In the genomic region with DNA sequence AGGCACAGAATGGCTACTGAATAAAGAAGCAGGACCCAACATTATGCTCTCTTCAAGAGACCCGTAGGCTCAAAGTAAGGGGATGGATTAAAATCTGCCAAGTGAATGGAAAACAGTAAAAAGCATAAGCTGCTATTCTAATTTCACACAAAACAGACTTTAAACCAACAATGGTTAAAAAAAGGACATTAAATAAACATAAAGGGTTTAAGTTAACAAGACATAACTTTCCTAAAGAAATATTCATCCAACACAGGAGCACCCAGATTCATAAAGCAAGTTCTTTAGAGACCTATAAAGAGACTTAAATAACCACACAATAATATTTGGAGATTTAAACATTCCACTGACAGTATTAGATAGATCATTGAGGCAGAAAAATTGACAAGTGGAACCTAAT, we compare ENCODE assay signal across 31 cellular contexts.
DNase-seq lines count a peak whose midpoint lies in the region; FAIRE-seq and TF ChIP-seq lines count a peak whose summit lies in the region.
"Had no signal": no experiment of that assay in that cellular context is flagged by ENCODE, and none has a peak within 500 bp of the region (broad histone marks: within the 10 kb centered on the region; RNA-seq: fewer than 3 reads in every experiment).

No MANE protein-coding gene starts in this region.

- intact Hi-C loops in endothelial cell of umbilical vein (cut with micrococcal nuclease): no loop called here

- H3K9me1 ChIP-seq in endothelial cell of umbilical vein (replicated peaks; ENCODE audit: control insufficient read depth, extremely low read depth, insufficient read depth, low read length): no peaks in the 10 kb centered on the region

- no peaks in the 10 kb centered on the region for H3K9me3 ChIP-seq in HAP-1
- H3K9me3 ChIP-seq in endothelial cell of umbilical vein (replicated peaks; ENCODE audit: control insufficient read depth, insufficient read depth, low read length): no peaks in the 10 kb centered on the region
- H3K9me3 ChIP-seq: A549, BE2C, Caco-2 had no signal

- in situ Hi-C loops in HAP-1 (cut with MboI; ENCODE audit: low sequenced_read_pairs): no loop called here

- dilution Hi-C loops in endothelial cell of umbilical vein (cut with MboI; ENCODE audit: extremely low pct_ligation_motif_present, low sequenced_read_pairs): no loop called here

- H3K36me3 ChIP-seq in HAP-1 (replicated peaks): no peaks in the 10 kb centered on the region
- no peaks in the 10 kb centered on the region for H3K36me3 ChIP-seq in endothelial cell of umbilical vein (ENCODE audit: control insufficient read depth in 2 of 2, extremely low read depth in 1 of 2, insufficient read depth in 2 of 2, low read length in 2 of 2)
- H3K36me3 ChIP-seq: BE2C; BLaER1; BLaER1 treated with 17β-estradiol and CSF1 and Interleukin-3, amounts not matched to agents 10 nM and 100 nM had no signal

- TF ChIP-seq POLR2A in endothelial cell of umbilical vein (IDR thresholded peaks at IDR 0.05; ENCODE audit: low read depth, low read length): no peak

- no peak overlapping the region for H3K4me2 ChIP-seq in endothelial cell of umbilical vein (ENCODE audit: insufficient read depth, low read length)
- H3K4me2 ChIP-seq: A549; BLaER1; BLaER1 treated with 17β-estradiol and CSF1 and Interleukin-3, amounts not matched to agents 10 nM and 100 nM had no signal

- no peak overlapping the region for H3K9ac ChIP-seq in endothelial cell of umbilical vein (replicated peaks; ENCODE audit: extremely low read depth, insufficient read depth, low read length)
- H3K9ac ChIP-seq: BLaER1; BLaER1 treated with 17β-estradiol and CSF1 and Interleukin-3, amounts not matched to agents 10 nM and 100 nM had no signal

- H3K27me3 ChIP-seq in HAP-1 (ENCODE audit: low read depth) (no peaks in the 10 kb centered on the region), endothelial cell of umbilical vein (ENCODE audit: control insufficient read depth in 2 of 2, insufficient read depth in 2 of 2, low read length in 2 of 2) (no peaks in the 10 kb centered on the region)
- H3K27me3 ChIP-seq: BE2C; BLaER1; BLaER1 treated with 17β-estradiol and CSF1 and Interleukin-3, amounts not matched to agents 10 nM and 100 nM had no signal

- no TSS peak for BruUV-seq in endothelial cell of umbilical vein (replicated peaks; lab: Mats Ljungman, UMichigan)

- FAIRE-seq in endothelial cell of umbilical vein (lab: Jason Lieb, UNC): peak; percentile 38
- FAIRE-seq: A204.1, A549, D721Med had no signal

- no peak overlapping the region for H2AFZ ChIP-seq in endothelial cell of umbilical vein (ENCODE audit: low read depth, low read length)

- H3K4me1 ChIP-seq in HAP-1 (peaks cover 3% of the 10 kb centered on the region), endothelial cell of umbilical vein (ENCODE audit: control insufficient read depth, extremely low read depth, insufficient read depth, low read length) (no peaks in the 10 kb centered on the region)
- H3K4me1 ChIP-seq: A549; BE2C; BLaER1; BLaER1 treated with 17β-estradiol and CSF1 and Interleukin-3, amounts not matched to agents 10 nM and 100 nM; Caco-2 had no signal

- no peaks in the 10 kb centered on the region for H3K79me2 ChIP-seq in endothelial cell of umbilical vein (ENCODE audit: control insufficient read depth, insufficient read depth, low read length)

- H4K20me1 ChIP-seq in endothelial cell of umbilical vein (replicated peaks; ENCODE audit: control insufficient read depth, extremely low read depth, insufficient read depth, low read length): no peaks in the 10 kb centered on the region
- H4K20me1 ChIP-seq: BLaER1; BLaER1 treated with 17β-estradiol and CSF1 and Interleukin-3, amounts not matched to agents 10 nM and 100 nM had no signal

- POLR2A ChIA-PET in endothelial cell of umbilical vein (lab: Charles Lee): no interaction called here

- H3K4me3 ChIP-seq in HAP-1 (no peak overlapping the region), endothelial cell of umbilical vein (replicated peaks in 1 of 3; ENCODE audit: insufficient read depth in 1 of 3, low read depth in 1 of 3, low read length in 3 of 3) (no peak overlapping the region)
- H3K4me3 ChIP-seq: A549; BLaER1; BLaER1 treated with 17β-estradiol and CSF1 and Interleukin-3, amounts not matched to agents 10 nM and 100 nM had no signal

- no peak overlapping the region for H3K27ac ChIP-seq in endothelial cell of umbilical vein (ENCODE audit: insufficient read depth, low read depth, low read length)
- H3K27ac ChIP-seq: 22Rv1; A549; BLaER1; BLaER1 treated with 17β-estradiol and CSF1 and Interleukin-3, amounts not matched to agents 10 nM and 100 nM; C4-2B had no signal

- CTCF ChIA-PET in endothelial cell of umbilical vein (lab: Charles Lee): no interaction called here

- no peak for TF ChIP-seq CTCF in endothelial cell of umbilical vein (IDR thresholded peaks at IDR 0.05; ENCODE audit: extremely low read depth in 1 of 2, insufficient read depth in 1 of 2, low read depth in 1 of 2, low read length in 2 of 2)

- DNase-seq in HAP-1 (ENCODE audit: low spot score in 2 of 2) (peak; percentile 35 to 95), endothelial cell of umbilical vein (ENCODE audit: low read depth, low spot score) (no peak), cortex of kidney (lab: John Stamatoyannopoulos, UW) (no peak)
- no peak for DNase-seq in activated effector memory CD4-positive, alpha-beta T cell treated with Interleukin-2 at 50 U/mL for 16 hours
- DNase-seq: 8988T; ACHN; AML-193; BE2C; C1 segment of cervical spinal cord; Caco-2; Calu3; CD4-positive, alpha-beta memory T cell; CD4-positive, alpha-beta T cell; CD4-positive, CD25-positive, alpha-beta regulatory T cell; CD8-positive, alpha-beta memory T cell; CD8-positive, alpha-beta T cell; COR-L47; DMS 273 treated with DMSO at 0.1 percent for 48 hours; DMS153; DMS53; DMS79; DMS79 treated with DMSO at 0.1 percent for 48 hours; DND-41; EL had no signal

TF ChIP-seq in endothelial cell of umbilical vein, 7 proteins besides CTCF, POLR2A, EP300 and RAD21:
- TF ChIP-seq POLR2AphosphoS5 (IDR thresholded peaks at IDR 0.05; ENCODE audit: insufficient read depth, low read depth, low read length): no peak
- TF ChIP-seq, protein P1, sequence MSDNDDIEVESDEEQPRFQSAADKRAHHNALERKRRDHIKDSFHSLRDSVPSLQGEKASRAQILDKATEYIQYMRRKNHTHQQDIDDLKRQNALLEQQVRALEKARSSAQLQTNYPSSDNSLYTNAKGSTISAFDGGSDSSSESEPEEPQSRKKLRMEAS (IDR thresholded peaks at IDR 0.05; ENCODE audit: insufficient read depth, insufficient read length): no peak
- TF ChIP-seq EZH2 (IDR thresholded peaks at IDR 0.05; ENCODE audit: borderline replicate concordance, low read depth, low read length, severe bottlenecking): no peak
- no peak for TF ChIP-seq MYC (IDR thresholded peaks at IDR 0.05; ENCODE audit: low read depth, low read length)
- TF ChIP-seq GATA2 (IDR thresholded peaks at IDR 0.05; ENCODE audit: insufficient read depth, insufficient read length, low read depth, low read length): no peak
- no peak for TF ChIP-seq FOS (IDR thresholded peaks at IDR 0.05; ENCODE audit: borderline replicate concordance, insufficient read depth, low read length)
- TF ChIP-seq JUN (IDR thresholded peaks at IDR 0.05; ENCODE audit: borderline replicate concordance, insufficient read depth, insufficient read length, low read depth): no peak

Comparison
In these comparisons a context has a peak if more than half of its experiments do, and no peak if none do; other contexts are left out.
1. DNase-seq: peak in HAP-1 (2 of 2); none in endothelial cell of umbilical vein (single experiment), activated effector memory CD4-positive, alpha-beta T cell treated with Interleukin-2 at 50 U/mL for 16 hours (single experiment) and cortex of kidney (single experiment).